ENCODE assay signal across 8 cellular contexts in the genomic region with DNA sequence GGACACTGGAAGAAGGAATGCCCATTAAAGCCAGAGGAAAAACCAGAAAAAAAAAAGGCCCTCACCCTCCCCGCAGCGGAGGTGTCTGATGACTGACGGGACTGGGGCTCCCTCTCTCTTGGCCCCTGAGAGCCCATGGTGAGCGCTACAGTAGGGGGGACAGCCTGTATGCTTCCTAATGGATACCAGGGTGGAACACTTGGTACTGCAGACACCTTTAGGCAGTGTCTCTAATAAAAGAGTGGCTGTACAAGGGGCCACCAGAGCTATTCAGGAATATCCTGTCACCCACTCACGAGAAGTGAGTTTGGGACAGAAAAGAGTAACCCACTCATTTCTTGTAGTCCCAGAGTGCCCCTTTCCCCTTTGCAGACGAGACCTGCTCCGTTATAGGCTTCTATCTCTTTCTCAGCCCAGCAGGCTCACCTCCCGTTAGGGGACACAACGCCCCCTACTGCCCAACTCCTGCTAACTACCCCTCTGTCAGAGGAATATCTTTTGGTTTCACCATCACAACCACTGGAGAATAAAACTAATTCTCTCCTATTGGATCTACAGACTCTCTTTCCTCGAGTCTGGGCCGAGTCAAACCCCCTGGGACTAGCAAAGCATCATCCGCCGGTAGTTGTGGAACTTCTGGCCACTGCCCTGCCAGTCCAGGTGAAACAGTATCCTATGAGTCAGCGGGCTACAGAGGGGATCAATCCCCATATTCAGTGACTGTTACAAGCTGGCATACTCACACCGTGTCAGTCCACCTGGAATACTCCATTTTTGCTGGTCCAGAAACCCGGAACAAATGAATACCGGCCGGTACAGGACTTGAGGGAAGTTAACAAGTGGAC.
DNase-seq lines count a peak whose midpoint lies in the region; ATAC-seq and TF ChIP-seq lines count a peak whose summit lies in the region.

No MANE protein-coding gene starts in this region.

- H3K27me3 ChIP-seq in GM06990 (replicated peaks; ENCODE audit: control insufficient read depth, insufficient read depth, low read length): no peaks in the 10 kb centered on the region

- DNase-seq in GM06990 (ENCODE audit: extremely low read depth, insufficient read length) (no peak), KG1 (lab: John Stamatoyannopoulos, UW) (peak; percentile 20), T-helper 1 cell (peak; percentile 19 to 69 (median 48)), anterior cingulate cortex (lab: John Stamatoyannopoulos, UW) (peak in 30 of 58 donors; percentile 1 to 59 (median 9)), inferior parietal cortex (ENCODE audit: extremely low spot score) (peak; percentile 42), amniotic stem cell (lab: John Stamatoyannopoulos, UW) (no peak)
- peak; percentile 50 for DNase-seq in stimulated activated CD4-positive, alpha-beta T cell treated with anti-CD3 and anti-CD28 coated beads, Interleukin-2, amount 100 ng/mL, for 4 hours (ENCODE audit: low read depth)

- peak; percentile 91 for ATAC-seq in GM21737 (IDR thresholded peaks at IDR 0.05; ENCODE audit: unreplicated experiment)

- H3K36me3 ChIP-seq in GM06990 (ENCODE audit: control insufficient read depth, insufficient read depth, low read length): no peaks in the 10 kb centered on the region

- TF ChIP-seq CTCF in GM06990 (IDR thresholded peaks at IDR 0.05; ENCODE audit: insufficient read depth, low read length, poor library complexity, severe bottlenecking): peak; percentile 75

- no peak overlapping the region for H3K4me3 ChIP-seq in GM06990 (replicated peaks; ENCODE audit: low read depth, low read length)

Comparison
In these comparisons a context has a peak if more than half of its experiments do, and no peak if none do; other contexts are left out.
1. DNase-seq: peak in KG1 (single experiment), T-helper 1 cell (5 of 5), anterior cingulate cortex (30 of 58), inferior parietal cortex (single experiment) and stimulated activated CD4-positive, alpha-beta T cell treated with anti-CD3 and anti-CD28 coated beads, Interleukin-2, amount 100 ng/mL, for 4 hours (single experiment); none in GM06990 (single experiment) and amniotic stem cell (single experiment).